1 cellular context compared by ENCODE assay signal in genomic region chr13:21233086-21233485, GRCh38.
TF ChIP-seq lines count a peak whose summit lies in the region.

No MANE protein-coding gene starts in this region.

TF ChIP-seq in IMR-90, 13 proteins besides CTCF, POLR2A, EP300 and RAD21:
- TF ChIP-seq BHLHE40 (IDR thresholded peaks at IDR 0.05; ENCODE audit: low read depth, low read length) (no peak), RFX5 (IDR thresholded peaks at IDR 0.05; ENCODE audit: low read depth, low read length) (no peak), MAFK (IDR thresholded peaks at IDR 0.05; ENCODE audit: low read depth, low read length) (no peak), SMC3 (IDR thresholded peaks at IDR 0.05; ENCODE audit: low read depth, low read length) (no peak), MXI1 (IDR thresholded peaks at IDR 0.05; ENCODE audit: borderline replicate concordance, low read depth, low read length) (no peak), CEBPB (IDR thresholded peaks at IDR 0.05; ENCODE audit: low read depth, low read length) (no peak), RCOR1 (IDR thresholded peaks at IDR 0.05; ENCODE audit: insufficient replicate concordance, low read length) (no peak), ELK1 (IDR thresholded peaks at IDR 0.05; ENCODE audit: borderline replicate concordance, low read depth, low read length) (no peak), USF2 (IDR thresholded peaks at IDR 0.05; ENCODE audit: low read depth, low read length) (no peak), CHD1 (IDR thresholded peaks at IDR 0.05; ENCODE audit: low read depth, low read length) (no peak), MAZ (IDR thresholded peaks at IDR 0.05; ENCODE audit: borderline replicate concordance, low read depth, low read length) (no peak), NFE2L2 (IDR thresholded peaks at IDR 0.05; ENCODE audit: low read depth, low read length) (no peak), FOS (IDR thresholded peaks at IDR 0.05; ENCODE audit: low read depth, low read length) (no peak)
TF ChIP-seq in IMR-90: peak in this region for 0.
